Comparison of ENCODE assay signal across 24 cellular contexts in the genomic region with DNA sequence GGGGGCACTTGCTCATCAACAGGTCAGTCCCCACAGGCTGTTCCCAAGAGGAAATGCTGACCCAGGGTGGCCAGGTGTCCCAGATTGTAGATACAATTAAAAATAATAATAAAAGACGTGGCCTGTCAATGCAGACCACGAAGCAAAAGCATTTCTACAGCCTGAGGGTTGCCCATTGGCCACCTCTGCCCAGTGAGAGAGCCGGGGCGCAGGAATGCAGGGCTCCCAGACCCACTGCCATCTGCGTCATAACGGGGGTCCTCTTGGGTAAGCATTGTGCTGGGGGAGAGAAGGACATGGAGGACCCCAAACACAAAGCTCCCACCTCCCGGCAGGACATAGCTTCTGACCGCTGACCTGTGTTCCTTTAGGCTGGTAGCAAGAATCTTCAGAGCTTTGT.
"Had no signal": no experiment of that assay in that cellular context is flagged by ENCODE, and none has a peak within 500 bp of the region (broad histone marks: within the 10 kb centered on the region; RNA-seq: fewer than 3 reads in every experiment).

No MANE protein-coding gene starts in this region.

- H3K27ac ChIP-seq: brain microvascular endothelial cell, coronary artery, esophagus squamous epithelium, gastroesophageal sphincter had no signal

- ATAC-seq: activated CD8-positive, alpha-beta T cell treated with anti-CD3 and anti-CD28 coated beads, Interleukin-2, amount 10 ng/mL, durations not matched to agents 7 days and 5 days; activated T-cell treated with anti-CD3 and anti-CD28 coated beads, Interleukin-2, amount 50 U/mL, for 4 hours; activated T-helper 17 cell treated with anti-CD3 and anti-CD28 coated beads, Interleukin-2, amount 50 U/mL, for 72 hours; effector memory CD8-positive, alpha-beta T cell; gastroesophageal sphincter; T-helper 17 cell; WTC11 had no signal

- DNase-seq: activated CD4-positive, alpha-beta memory T cell treated with anti-CD3 and anti-CD28 coated beads for 36 hours; activated CD4-positive, alpha-beta T cell treated with anti-CD3 and anti-CD28 coated beads for 48 hours; activated CD8-positive, alpha-beta T cell treated with anti-CD3 and anti-CD28 coated beads, Interleukin-2, amount 10 ng/mL, durations not matched to agents 7 days and 5 days; activated effector memory CD4-positive, alpha-beta T cell treated with Interleukin-2 at 50 U/mL for 16 hours; activated gamma-delta T cell treated with Interleukin-2 at 50 U/mL for 16 hours; activated naive CD4-positive, alpha-beta T cell treated with anti-CD3 and anti-CD28 coated beads, Interleukin-2, amount 50 U/mL, for 16 hours; activated naive CD4-positive, alpha-beta T cell treated with Interleukin-2 at 50 U/mL for 16 hours; activated T-cell treated with anti-CD3 and anti-CD28 coated beads, Interleukin-2, amount 50 U/mL, for 4 hours; amniotic stem cell; anterior cingulate cortex; brain microvascular endothelial cell; dermis blood vessel endothelial cell; effector CD4-positive, alpha-beta T cell; effector memory CD8-positive, alpha-beta T cell; erythroblast; esophagus squamous epithelium; foreskin melanocyte; T-helper 1 cell; T-helper 17 cell; T1000 had no signal

- H3K4me3 ChIP-seq: coronary artery, esophagus squamous epithelium, gastroesophageal sphincter had no signal

- H3K9me3 ChIP-seq: esophagus squamous epithelium, gastroesophageal sphincter had no signal

- H3K36me3 ChIP-seq: brain microvascular endothelial cell, esophagus squamous epithelium, gastroesophageal sphincter had no signal

- H3K27me3 ChIP-seq: brain microvascular endothelial cell, gastroesophageal sphincter had no signal
